In the genomic region with DNA sequence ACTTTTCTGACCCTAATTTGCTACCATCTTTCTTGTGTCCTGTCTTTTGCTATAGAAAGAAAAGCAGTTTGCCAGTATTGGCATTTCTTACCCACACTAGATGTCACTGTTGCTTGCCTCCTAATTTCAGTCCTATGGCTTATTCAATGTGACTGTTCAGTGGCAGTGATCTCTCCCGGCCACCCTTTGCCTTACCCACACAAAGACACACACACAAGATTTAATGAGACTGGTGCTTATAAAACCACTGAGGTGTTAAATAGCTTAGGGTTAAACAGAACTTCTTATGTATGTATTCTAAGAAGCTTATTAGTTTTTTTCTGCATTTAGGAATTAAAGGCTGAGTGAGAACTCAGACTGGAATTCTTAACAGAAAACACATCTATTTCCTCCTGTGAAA, we compare ENCODE assay signal across 8 cellular contexts.
DNase-seq lines count a peak whose midpoint lies in the region; ATAC-seq and TF ChIP-seq lines count a peak whose summit lies in the region.

No MANE protein-coding gene starts in this region.

- BruUV-seq in Calu3 (replicated peaks; lab: Mats Ljungman, UMichigan), result no TSS peak

- CTCF ChIA-PET in Calu3 (lab: Charles Lee), result no interaction called here

- no peak overlapping the region for H3K27ac ChIP-seq in left ventricle myocardium inferior (replicated peaks)
- H3K27ac ChIP-seq in upper lobe of right lung, result no peak overlapping the region

- no peaks in the 10 kb centered on the region for H3K27me3 ChIP-seq in H7 (ENCODE audit: control insufficient read depth, insufficient read depth, low read length)
- H3K27me3 ChIP-seq in left ventricle myocardium inferior (ENCODE audit: low read depth), result peaks cover 25% of the 10 kb centered on the region
- H3K27me3 ChIP-seq in upper lobe of right lung, result no peaks in the 10 kb centered on the region

- no peak overlapping the region for H3K27ac Mint-ChIP-seq in Calu3 (ENCODE audit: unreplicated experiment)
- H3K27ac Mint-ChIP-seq in activated CD4-positive, alpha-beta T cell treated with anti-CD3 and anti-CD28 coated beads, Interleukin-2, amount 10 ng/mL, durations not matched to agents 24 days and 14 days, result no peak overlapping the region

- peak; percentile 26 for DNase-seq in Calu3
- peak; percentile 7 for DNase-seq in H7
- peak; percentile 29 for DNase-seq in NCI-H1436 (lab: John Stamatoyannopoulos, UW)
- peak; percentile 41 for DNase-seq in SKM-1 treated with dmso at 0.1 percent for 144 hours (lab: John Stamatoyannopoulos, UW; ENCODE audit: unreplicated experiment)
- no peak for DNase-seq in left ventricle myocardium inferior
- no peak for DNase-seq in upper lobe of right lung
- no peak for DNase-seq in stimulated activated CD4-positive, alpha-beta T cell treated with anti-CD3 and anti-CD28 coated beads, Interleukin-2, amount 100 ng/mL, for 24 hours
- DNase-seq in activated CD4-positive, alpha-beta T cell treated with anti-CD3 and anti-CD28 coated beads, Interleukin-2, amount 10 ng/mL, durations not matched to agents 24 days and 14 days, result no peak

- TF ChIP-seq CTCF in Calu3 (IDR thresholded peaks at IDR 0.05; ENCODE audit: unreplicated experiment) (no peak), left ventricle myocardium inferior (IDR thresholded peaks at IDR 0.05; ENCODE audit: borderline replicate concordance) (peak; percentile 63), upper lobe of right lung (IDR thresholded peaks at IDR 0.05) (peak; percentile 19)

- H3K4me3 ChIP-seq in H7 (ENCODE audit: insufficient read depth, low read depth, low read length) (no peak overlapping the region), left ventricle myocardium inferior (no peak overlapping the region), upper lobe of right lung (no peak overlapping the region)

- ATAC-seq in upper lobe of right lung, result peak; percentile 36

- H3K9me3 ChIP-seq in left ventricle myocardium inferior (replicated peaks) (no peaks in the 10 kb centered on the region), upper lobe of right lung (no peaks in the 10 kb centered on the region)

- no peaks in the 10 kb centered on the region for H3K4me1 ChIP-seq in left ventricle myocardium inferior
- H3K4me1 ChIP-seq in upper lobe of right lung, result no peaks in the 10 kb centered on the region

- H3K36me3 Mint-ChIP-seq in Calu3 (ENCODE audit: insufficient read depth, unreplicated experiment), result no peaks in the 10 kb centered on the region
- H3K36me3 Mint-ChIP-seq in activated CD4-positive, alpha-beta T cell treated with anti-CD3 and anti-CD28 coated beads, Interleukin-2, amount 10 ng/mL, durations not matched to agents 24 days and 14 days (ENCODE audit: low read depth), result no peaks in the 10 kb centered on the region

- H3K36me3 ChIP-seq in H7 (replicated peaks; ENCODE audit: control insufficient read depth, insufficient read depth, low read length) (no peaks in the 10 kb centered on the region), left ventricle myocardium inferior (no peaks in the 10 kb centered on the region), upper lobe of right lung (no peaks in the 10 kb centered on the region)

- no peaks in the 10 kb centered on the region for H3K27me3 Mint-ChIP-seq in Calu3 (ENCODE audit: unreplicated experiment)
- H3K27me3 Mint-ChIP-seq in activated CD4-positive, alpha-beta T cell treated with anti-CD3 and anti-CD28 coated beads, Interleukin-2, amount 10 ng/mL, durations not matched to agents 24 days and 14 days, result no peaks in the 10 kb centered on the region

- no peaks in the 10 kb centered on the region for H3K9me3 Mint-ChIP-seq in Calu3 (ENCODE audit: low read depth, unreplicated experiment)
- no peaks in the 10 kb centered on the region for H3K9me3 Mint-ChIP-seq in activated CD4-positive, alpha-beta T cell treated with anti-CD3 and anti-CD28 coated beads, Interleukin-2, amount 10 ng/mL, durations not matched to agents 24 days and 14 days

- intact Hi-C loops in Calu3 (cut with micrococcal nuclease; ENCODE audit: unreplicated experiment), result loop anchor here (1.0 to 10.0 kb wide), 4 partner anchors 273 to 1500 kb away; no protein-coding TSS in a partner anchor
- intact Hi-C loops in left ventricle myocardium inferior (cut with micrococcal nuclease), result no loop called here
- intact Hi-C loops in upper lobe of right lung (cut with DNase I), result no loop called here
- intact Hi-C loops in activated CD4-positive, alpha-beta T cell treated with anti-CD3 and anti-CD28 coated beads, Interleukin-2, amount 10 ng/mL, durations not matched to agents 24 days and 14 days (cut with micrococcal nuclease), result no loop called here

- H3K4me1 Mint-ChIP-seq in Calu3 (ENCODE audit: low read depth, unreplicated experiment), result no peaks in the 10 kb centered on the region
- H3K4me1 Mint-ChIP-seq in activated CD4-positive, alpha-beta T cell treated with anti-CD3 and anti-CD28 coated beads, Interleukin-2, amount 10 ng/mL, durations not matched to agents 24 days and 14 days, result no peaks in the 10 kb centered on the region

- H3K4me3 Mint-ChIP-seq in Calu3 (ENCODE audit: low read depth, unreplicated experiment), result no peak overlapping the region
- no peak overlapping the region for H3K4me3 Mint-ChIP-seq in activated CD4-positive, alpha-beta T cell treated with anti-CD3 and anti-CD28 coated beads, Interleukin-2, amount 10 ng/mL, durations not matched to agents 24 days and 14 days

Comparison
In these comparisons a context has a peak if more than half of its experiments do, and no peak if none do; other contexts are left out.
1. DNase-seq: peak in Calu3 (single experiment), H7 (single experiment), NCI-H1436 (single experiment) and SKM-1 treated with dmso at 0.1 percent for 144 hours (single experiment); none in left ventricle myocardium inferior (single experiment), upper lobe of right lung (single experiment), stimulated activated CD4-positive, alpha-beta T cell treated with anti-CD3 and anti-CD28 coated beads, Interleukin-2, amount 100 ng/mL, for 24 hours (0 of 2) and activated CD4-positive, alpha-beta T cell treated with anti-CD3 and anti-CD28 coated beads, Interleukin-2, amount 10 ng/mL, durations not matched to agents 24 days and 14 days (single experiment).